Comparison of ENCODE assay signal across 14 cellular contexts in the genomic region with DNA sequence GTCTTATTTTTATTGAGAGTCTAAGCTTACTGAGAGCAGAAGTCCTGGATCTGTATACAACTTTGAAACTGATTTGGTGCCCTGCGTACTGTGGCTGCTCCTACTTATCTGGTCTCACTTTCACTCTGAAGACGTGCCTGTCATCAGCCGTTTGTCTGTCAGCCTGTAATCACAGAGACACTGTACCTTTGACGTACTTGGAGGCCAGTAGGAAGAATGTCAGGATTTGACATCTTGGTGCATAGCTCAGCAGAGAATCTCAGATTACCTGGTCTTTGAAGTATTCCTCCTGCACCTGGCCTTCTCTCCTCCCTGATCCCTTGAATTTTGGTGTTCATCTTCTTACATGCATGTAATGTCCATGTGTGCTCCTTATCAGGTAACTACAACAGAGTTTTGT. TPM values are rescaled to one million over a fixed set of nuclear protein-coding genes. Genes with fewer than 3 reads are reported as not detected.
DNase-seq lines count a peak whose midpoint lies in the region; ATAC-seq and TF ChIP-seq lines count a peak whose summit lies in the region.
"Had no signal": no experiment of that assay in that cellular context is flagged by ENCODE, and none has a peak within 500 bp of the region (broad histone marks: within the 10 kb centered on the region; RNA-seq: fewer than 3 reads in every experiment).

No MANE protein-coding gene starts in this region.

- peaks cover 85% of the 10 kb centered on the region for H3K4me1 Mint-ChIP-seq in activated B cell treated with CpG ODN at 0.5 μM for 24 hours

- ATAC-seq in GM19438 (IDR thresholded peaks at IDR 0.05; ENCODE audit: low read depth, unreplicated experiment) (peak; percentile 43), HG02885 (IDR thresholded peaks at IDR 0.05; ENCODE audit: poor library complexity, unreplicated experiment) (peak; percentile 42), activated B cell treated with CpG ODN at 0.5 μM for 24 hours (ENCODE audit: low read depth) (no peak), HG02970 (IDR thresholded peaks at IDR 0.05; ENCODE audit: low FRiP score, unreplicated experiment) (no peak), HG03342 (IDR thresholded peaks at IDR 0.05; ENCODE audit: unreplicated experiment) (no peak)

- H3K4me3 Mint-ChIP-seq in activated B cell treated with CpG ODN at 0.5 μM for 24 hours: no peak overlapping the region
- H3K4me3 Mint-ChIP-seq: activated naive CD8-positive, alpha-beta T cell had no signal

- intact Hi-C loops in activated B cell treated with CpG ODN at 0.5 μM for 24 hours (cut with micrococcal nuclease): loop anchor here (5.0 to 10.0 kb wide), 2 partner anchors 34 to 394 kb away; no protein-coding TSS in a partner anchor

- H3K4me3 ChIP-seq in GM08714 (ENCODE audit: low read length): peak overlapping the region; percentile 37; the same call in 1 of the 2 replicates
- H3K4me3 ChIP-seq: GM23248, uterus had no signal

- no peak for DNase-seq in activated B cell treated with CpG ODN at 0.5 μM for 24 hours
- DNase-seq in HUDEP-2 (lab: John Stamatoyannopoulos, UW; ENCODE audit: unreplicated experiment in 76 of 76): no peak
- DNase-seq in HK-2 (ENCODE audit: unreplicated experiment): no peak
- DNase-seq: cerebellar nuclear complex; GM23248; stimulated activated CD4-positive, alpha-beta T cell treated with anti-CD3 and anti-CD28 coated beads, Interleukin-1b, Interleukin-23, amount 100 ng/mL, for 48 hours; T1000; uterus had no signal

- H3K27me3 Mint-ChIP-seq in activated B cell treated with CpG ODN at 0.5 μM for 24 hours: no peaks in the 10 kb centered on the region
- H3K27me3 Mint-ChIP-seq: activated naive CD8-positive, alpha-beta T cell had no signal

- CTCF ChIA-PET in activated B cell treated with CpG ODN at 0.5 μM for 24 hours (lab: Charles Lee): interaction anchor here (0.7 kb wide), 1 partner anchor 121 kb away, joined by 3 read pairs; no protein-coding TSS in a partner anchor

- POLR2A ChIA-PET in activated B cell treated with CpG ODN at 0.5 μM for 24 hours (lab: Charles Lee): interaction anchor here (1.2 to 1.3 kb wide), 2 partner anchors 12 to 129 kb away, joined by 3 to 4 read pairs; partner anchors contain the start of gene TSPYL1

- H3K9me3 Mint-ChIP-seq in activated B cell treated with CpG ODN at 0.5 μM for 24 hours: no peaks in the 10 kb centered on the region

- peaks cover 2% of the 10 kb centered on the region for H3K36me3 Mint-ChIP-seq in activated B cell treated with CpG ODN at 0.5 μM for 24 hours (ENCODE audit: low read depth)

- no peak for TF ChIP-seq CTCF in activated B cell treated with CpG ODN at 0.5 μM for 24 hours (IDR thresholded peaks at IDR 0.05)

- peak overlapping the region; percentile 18 for H3K27ac Mint-ChIP-seq in activated B cell treated with CpG ODN at 0.5 μM for 24 hours
- H3K27ac Mint-ChIP-seq: activated naive CD8-positive, alpha-beta T cell had no signal

RNA-seq across cellular contexts. Expression of gene DSE, which starts 37.7 kb away (rescaled TPM):
- total RNA-seq in activated B cell treated with CpG ODN at 0.5 μM for 24 hours: 22.2 and 23.4 TPM in 2 replicates

RNA-seq across cellular contexts. Expression of gene CALHM6, which starts 52.7 kb away (rescaled TPM):
- total RNA-seq in activated B cell treated with CpG ODN at 0.5 μM for 24 hours: 15.0 and 16.5 TPM in 2 replicates
- total RNA-seq: GM23248 had no signal

Comparison
In these comparisons a context has a peak if more than half of its experiments do, and no peak if none do; other contexts are left out.
1. ATAC-seq: peak in GM19438 (single experiment) and HG02885 (single experiment); none in activated B cell treated with CpG ODN at 0.5 μM for 24 hours (single experiment), HG02970 (single experiment) and HG03342 (single experiment).